ENCODE assay signal across 25 cellular contexts in the genomic region with DNA sequence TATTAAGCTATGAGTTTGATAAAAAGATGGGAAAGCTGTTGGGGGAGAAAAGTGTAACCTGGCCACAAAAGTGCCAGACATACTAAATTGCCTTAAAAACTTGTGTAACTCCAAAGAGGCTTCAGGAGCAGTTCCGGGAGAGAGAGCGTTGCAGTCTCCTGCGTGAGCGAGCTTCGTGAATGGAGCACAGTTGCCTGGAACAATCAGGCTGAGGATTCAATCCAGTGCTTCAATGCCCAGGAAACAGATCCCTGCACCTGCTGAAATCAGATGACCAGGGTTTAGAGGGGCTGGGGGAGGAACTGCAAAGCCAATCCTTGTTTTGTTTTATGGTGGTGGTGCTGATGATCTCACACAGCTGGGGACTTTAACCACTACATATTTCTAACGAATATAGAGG.
DNase-seq lines count a peak whose midpoint lies in the region; ATAC-seq and TF ChIP-seq lines count a peak whose summit lies in the region.
"Had no signal": no experiment of that assay in that cellular context is flagged by ENCODE, and none has a peak within 500 bp of the region (broad histone marks: within the 10 kb centered on the region; RNA-seq: fewer than 3 reads in every experiment).

No MANE protein-coding gene starts in this region.

- H4K5ac ChIP-seq in H9 (ENCODE audit: insufficient read length, low read depth, low read length) = no peak overlapping the region

- H3K9me3 Mint-ChIP-seq in H9 = peaks cover 4 to 7% of the 10 kb centered on the region in 2 experiments; a peak in 4 of 5 replicates

- H3K23me2 ChIP-seq in H9 (ENCODE audit: insufficient read length, low read depth, low read length, poor library complexity, severe bottlenecking) = no peaks in the 10 kb centered on the region

- no peak overlapping the region for H2BK20ac ChIP-seq in H9 (ENCODE audit: low read depth, low read length, poor library complexity, severe bottlenecking)

- peaks cover 8 to 9% of the 10 kb centered on the region in 2 experiments; a peak in 3 of 4 replicates for H3K4me1 Mint-ChIP-seq in H9
- H3K4me1 Mint-ChIP-seq: IgD-negative memory B cell had no signal

- no peaks in the 10 kb centered on the region for H4K20me1 ChIP-seq in H9 (ENCODE audit: control insufficient read depth, insufficient read depth, insufficient read length)

- no peaks in the 10 kb centered on the region for H3K79me1 ChIP-seq in H9 (ENCODE audit: insufficient read depth, low read depth, low read length, poor library complexity, severe bottlenecking)
- no peaks in the 10 kb centered on the region for H3K79me1 ChIP-seq in neuronal stem cell (ENCODE audit: low read depth, low read length)
- no peaks in the 10 kb centered on the region for H3K79me1 ChIP-seq in trophoblast cell (ENCODE audit: low read length)

- peaks cover 0 to 4% (median 3%) of the 10 kb centered on the region in 3 experiments; a peak in 4 of 7 replicates for H3K36me3 Mint-ChIP-seq in H9 (ENCODE audit: insufficient read depth in 1 of 3, low read depth in 3 of 3)
- H3K36me3 Mint-ChIP-seq: IgD-negative memory B cell had no signal

- H2BK12ac ChIP-seq in H9 (ENCODE audit: insufficient read length, low read depth, low read length) (no peak overlapping the region), neuronal stem cell (ENCODE audit: low read length) (no peak overlapping the region), trophoblast cell (ENCODE audit: low read length) (no peak overlapping the region)

- no peaks in the 10 kb centered on the region for H3K36me3 ChIP-seq in neuronal stem cell (replicated peaks in 1 of 2; ENCODE audit: control insufficient read depth in 2 of 2, insufficient read depth in 2 of 2, low read length in 2 of 2)
- H3K36me3 ChIP-seq in trophoblast cell (ENCODE audit: control insufficient read depth in 1 of 2, insufficient read depth in 2 of 2, low read length in 2 of 2) = no peaks in the 10 kb centered on the region

- no peak overlapping the region for H4K12ac ChIP-seq in trophoblast cell (ENCODE audit: low read depth, low read length)

- H3K4me3 ChIP-seq in neuronal stem cell (ENCODE audit: low read length in 2 of 2) = no peak overlapping the region
- H3K4me3 ChIP-seq in trophoblast cell (ENCODE audit: low read depth, low read length) = no peak overlapping the region
- H3K4me3 ChIP-seq: GM23248 had no signal

- H3K4me1 ChIP-seq in H9 (ENCODE audit: insufficient read depth, low read length) (no peaks in the 10 kb centered on the region), neuronal stem cell (ENCODE audit: control insufficient read depth in 2 of 2, insufficient read depth in 1 of 2, low read depth in 1 of 2, low read length in 2 of 2) (peaks cover 0 to 18% of the 10 kb centered on the region in 2 donors), trophoblast cell (ENCODE audit: control insufficient read depth in 1 of 2, insufficient read depth in 2 of 2, low read length in 2 of 2) (peaks cover 0 to 4% of the 10 kb centered on the region in 2 experiments)

- H3K4me3 Mint-ChIP-seq in H9 = no peak overlapping the region
- H3K4me3 Mint-ChIP-seq: IgD-negative memory B cell had no signal

- H2AFZ ChIP-seq in H9 (ENCODE audit: low read length) (no peak overlapping the region), neuronal stem cell (ENCODE audit: low read length) (no peak overlapping the region), trophoblast cell (ENCODE audit: insufficient read depth, low read length, poor library complexity) (no peak overlapping the region)
- H2AFZ ChIP-seq: GM23248 had no signal

- H2BK120ac ChIP-seq in H9 (ENCODE audit: low read depth, low read length, poor library complexity, severe bottlenecking) (no peak overlapping the region), neuronal stem cell (ENCODE audit: low read depth, low read length) (no peak overlapping the region), trophoblast cell (ENCODE audit: insufficient read depth, low read length, poor library complexity) (no peak overlapping the region)

- H3T11ph ChIP-seq in H9 (ENCODE audit: low read length) = no peak overlapping the region

- H3K27ac ChIP-seq in H9 (ENCODE audit: insufficient read length, low read depth, low read length) (no peak overlapping the region), caudate nucleus (ENCODE audit: low read depth, low read length) (peak overlapping the region; percentile 11), layer of hippocampus (ENCODE audit: low read depth, low read length) (peak overlapping the region; percentile 46), neuronal stem cell (replicated peaks; ENCODE audit: low read length) (peak overlapping the region; percentile 56), trophoblast cell (ENCODE audit: low read depth, low read length) (no peak overlapping the region)
- H3K27ac ChIP-seq: GM23248, HL-60, KMS-11 had no signal

- TF ChIP-seq CTCF in H9 (conservative IDR thresholded peaks at IDR 0.05) = no peak

- ATAC-seq in HG02642 (IDR thresholded peaks at IDR 0.05; ENCODE audit: poor library complexity, unreplicated experiment) = no peak
- ATAC-seq: PC-3, SK-N-SH treated with all-trans-retinoic acid at 6 μM for 48 hours had no signal

- no CpG with 5 or more reads among the region's 6 CpGs for WGBS in H9 (ENCODE audit: extremely low coverage, insufficient read length, low lambda C conversion rate)
- no CpG with 5 or more reads among the region's 6 CpGs for WGBS in neuronal stem cell (ENCODE audit: extremely low coverage in 2 of 2, insufficient read length in 2 of 2, insufficient replicate concordance in 1 of 2), 2 donors
- no CpG with 5 or more reads among the region's 6 CpGs for WGBS in trophoblast cell (ENCODE audit: extremely low coverage, insufficient coverage, insufficient read length)

- H2AK5ac ChIP-seq in H9 (ENCODE audit: insufficient read length, low read length) = no peak overlapping the region
- no peak overlapping the region for H2AK5ac ChIP-seq in neuronal stem cell (ENCODE audit: low read depth, low read length)
- H2AK5ac ChIP-seq in trophoblast cell (ENCODE audit: low read length) = no peak overlapping the region

- H3K4ac ChIP-seq in H9 (ENCODE audit: low read depth, low read length) = no peak overlapping the region
- peak overlapping the region; percentile 42 for H3K4ac ChIP-seq in neuronal stem cell (ENCODE audit: low read length)
- no peak overlapping the region for H3K4ac ChIP-seq in trophoblast cell (ENCODE audit: low read depth, low read length)

- H3K9me3 ChIP-seq in H9 (ENCODE audit: control insufficient read depth, low read depth, low read length) (no peaks in the 10 kb centered on the region), neuronal stem cell (replicated peaks in 1 of 2; ENCODE audit: control insufficient read depth in 2 of 2, insufficient read depth in 1 of 2, low read depth in 1 of 2, low read length in 2 of 2) (no peaks in the 10 kb centered on the region), trophoblast cell (ENCODE audit: insufficient read depth, low read depth, low read length) (peaks cover 4% of the 10 kb centered on the region)

- H3K27me3 ChIP-seq in H9 (ENCODE audit: insufficient read depth, low read length) (no peaks in the 10 kb centered on the region), layer of hippocampus (ENCODE audit: control insufficient read depth, insufficient read depth, low read length) (no peaks in the 10 kb centered on the region), neuronal stem cell (ENCODE audit: control insufficient read depth in 3 of 3, insufficient read depth in 3 of 3, low read depth in 1 of 3, low read length in 3 of 3) (no peaks in the 10 kb centered on the region), trophoblast cell (ENCODE audit: insufficient read depth, low read length) (no peaks in the 10 kb centered on the region)

- no peak overlapping the region for H3K27ac Mint-ChIP-seq in H9
- H3K27ac Mint-ChIP-seq: IgD-negative memory B cell had no signal

- H4K91ac ChIP-seq in H9 (ENCODE audit: insufficient read length, low read depth, low read length) (no peak overlapping the region), neuronal stem cell (ENCODE audit: low read depth, low read length, poor library complexity) (no peak overlapping the region), trophoblast cell (ENCODE audit: low read depth, low read length) (no peak overlapping the region)

- H3K9ac ChIP-seq in H9 (ENCODE audit: extremely low read depth, insufficient read length, low read length) (no peak overlapping the region), neuronal stem cell (ENCODE audit: low read depth, low read length, poor library complexity) (no peak overlapping the region), trophoblast cell (ENCODE audit: low read length) (no peak overlapping the region)
- H3K9ac ChIP-seq: GM23248, KMS-11 had no signal

- H3K27me3 Mint-ChIP-seq in H9 (ENCODE audit: low read depth) = no peaks in the 10 kb centered on the region
- H3K27me3 Mint-ChIP-seq: IgD-negative memory B cell had no signal

- DNase-seq in H9 (no peak), caudate nucleus (lab: John Stamatoyannopoulos, UW) (peak in 2 of 61 donors; percentile 15 to 30), neuronal stem cell (ENCODE audit: low spot score) (no peak), activated T-cell treated with anti-CD3 and anti-CD28 coated beads for 4 hours (no peak), trophoblast cell (no peak)
- DNase-seq: Calu3; DMS153; DND-41; GM23248; H7; NCI-H1092; NCI-H1417 treated with DMSO at 0.1 percent for 48 hours; NCI-H1694 treated with DMSO at 0.1 percent for 48 hours; NCI-H2081; NCI-H446 treated with DMSO at 0.1 percent for 48 hours; NCI-H526; NCI-H82; NK-92 treated with Interleukin-12 subunit alpha and Interleukin-12 subunit beta, amount 100 ng/mL, for 24 hours; PC-3 had no signal

- no peak overlapping the region for H3K23ac ChIP-seq in H9 (ENCODE audit: insufficient read length, low read depth, low read length)
- H3K23ac ChIP-seq in neuronal stem cell (ENCODE audit: low read depth, low read length, poor library complexity) = no peak overlapping the region
- H3K23ac ChIP-seq in trophoblast cell (ENCODE audit: low read length) = no peak overlapping the region

- H3K18ac ChIP-seq in H9 (ENCODE audit: insufficient read length, low read depth, low read length) (no peak overlapping the region), neuronal stem cell (ENCODE audit: low read length) (no peak overlapping the region), trophoblast cell (ENCODE audit: low read length) (no peak overlapping the region)

- H2BK15ac ChIP-seq in H9 (ENCODE audit: low read depth, low read length) = no peak overlapping the region
- H2BK15ac ChIP-seq in neuronal stem cell (ENCODE audit: low read length) = no peak overlapping the region

- no peak overlapping the region for H3K56ac ChIP-seq in H9 (ENCODE audit: insufficient read length, low read depth, low read length)

- H3K79me2 ChIP-seq in H9 (ENCODE audit: insufficient read depth, low read length) (no peaks in the 10 kb centered on the region), trophoblast cell (ENCODE audit: control insufficient read depth, insufficient read depth, low read length, poor library complexity) (no peaks in the 10 kb centered on the region)

- H2BK5ac ChIP-seq in H9 (ENCODE audit: insufficient read length, low read length) (no peak overlapping the region), neuronal stem cell (ENCODE audit: low read length) (no peak overlapping the region), trophoblast cell (ENCODE audit: low read depth, low read length, poor library complexity) (no peak overlapping the region)

- H3K14ac ChIP-seq in H9 (ENCODE audit: insufficient read depth, low read length) (peak overlapping the region; percentile 5; the same call in 1 of the 2 replicates), neuronal stem cell (ENCODE audit: low read length) (no peak overlapping the region), trophoblast cell (ENCODE audit: low read length) (no peak overlapping the region)

- H4K8ac ChIP-seq in H9 (replicated peaks; ENCODE audit: insufficient read length, low read depth, low read length) = no peak overlapping the region
- H4K8ac ChIP-seq in neuronal stem cell (ENCODE audit: low read depth, low read length) = no peak overlapping the region
- no peak overlapping the region for H4K8ac ChIP-seq in trophoblast cell (ENCODE audit: low read depth, low read length)

- no peak overlapping the region for H3K4me2 ChIP-seq in H9 (ENCODE audit: insufficient read depth, insufficient read length, low read length)
- H3K4me2 ChIP-seq in neuronal stem cell (ENCODE audit: insufficient read depth, low read length, poor library complexity, severe bottlenecking) = no peak overlapping the region
- no peak overlapping the region for H3K4me2 ChIP-seq in trophoblast cell (ENCODE audit: low read length)
- H3K4me2 ChIP-seq: KMS-11 had no signal

Comparison
In these comparisons a context has a peak if more than half of its experiments do, and no peak if none do; other contexts are left out.
1. H3K27ac ChIP-seq: peak in caudate nucleus (single experiment), layer of hippocampus (single experiment) and neuronal stem cell (single experiment); none in H9 (single experiment) and trophoblast cell (single experiment).